20 cellular contexts compared by ENCODE assay signal in the genomic region with DNA sequence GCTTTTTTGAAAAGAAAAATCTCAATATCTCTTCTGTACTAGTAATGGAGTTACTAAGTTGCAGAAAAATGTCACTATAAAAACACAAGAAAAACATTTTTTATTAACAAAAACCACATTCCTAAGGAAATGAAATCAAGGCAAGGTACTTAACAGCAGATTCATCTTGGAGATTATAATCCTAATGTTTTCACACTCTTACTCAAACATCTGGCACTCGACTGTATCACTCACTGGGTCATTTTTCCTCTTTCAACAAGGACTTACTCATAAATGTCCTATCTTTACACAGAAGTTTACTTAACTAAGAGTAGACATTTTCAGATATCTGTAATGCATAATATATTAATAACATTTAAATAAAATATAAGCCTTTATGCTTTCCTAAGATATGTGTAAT.
"Had no signal": no experiment of that assay in that cellular context is flagged by ENCODE, and none has a peak within 500 bp of the region (broad histone marks: within the 10 kb centered on the region; RNA-seq: fewer than 3 reads in every experiment).

No MANE protein-coding gene starts in this region.

- ATAC-seq: activated T-cell treated with anti-CD3 and anti-CD28 coated beads, Interleukin-2, amount 50 U/mL, for 72 hours; heart right ventricle; left colon; stimulated activated naive B cell treated with anti-CD40 and anti-IgM and Interleukin-4, amounts not matched to agents 10 μg/mL and 1 μg/mL and 100 μg/mL, for 72 hours had no signal

- H3K4me3 ChIP-seq: esophagus muscularis mucosa, heart right ventricle, sigmoid colon, transverse colon, uterus had no signal

- H3K36me3 ChIP-seq: esophagus muscularis mucosa, heart right ventricle, sigmoid colon, transverse colon, uterus had no signal

- DNase-seq: activated CD4-positive, alpha-beta memory T cell treated with anti-CD3 and anti-CD28 coated beads, Interleukin-2, amount 10 ng/mL, durations not matched to agents 7 days and 5 days; activated CD4-positive, alpha-beta T cell treated with anti-CD3 and anti-CD28 coated beads, Interleukin-2, amount 10 ng/mL, durations not matched to agents 24 days and 14 days; activated effector memory CD4-positive, alpha-beta T cell treated with Interleukin-2 at 50 U/mL for 16 hours; activated naive CD4-positive, alpha-beta T cell treated with anti-CD3 and anti-CD28 coated beads, Interleukin-2, amount 10 ng/mL, durations not matched to agents 7 days and 5 days; activated T-cell treated with anti-CD3 and anti-CD28 coated beads, Interleukin-2, amount 50 U/mL, for 72 hours; central memory CD4-positive, alpha-beta T cell; effector memory CD4-positive, alpha-beta T cell; heart right ventricle; left colon; mesenchymal stem cell; naive B cell; retina; sigmoid colon; stimulated activated CD4-positive, alpha-beta T cell treated with anti-CD3 and anti-CD28 coated beads, Interleukin-2, amount 100 ng/mL, for 48 hours; stimulated activated CD8-positive, alpha-beta memory T cell treated with anti-CD3 and anti-CD28 coated beads, Interleukin-4, amount 100 ng/mL, for 48 hours; stimulated activated naive B cell treated with anti-CD40 and anti-IgM and Interleukin-4, amounts not matched to agents 10 μg/mL and 1 μg/mL and 100 μg/mL, for 72 hours; transverse colon; uterus had no signal

- H3K27ac ChIP-seq: esophagus muscularis mucosa, sigmoid colon, transverse colon, uterus had no signal

- H3K27me3 ChIP-seq: esophagus muscularis mucosa, heart right ventricle, sigmoid colon, transverse colon, uterus had no signal

- H3K9me3 ChIP-seq: esophagus muscularis mucosa, heart right ventricle, sigmoid colon, transverse colon, uterus had no signal

- H3K4me1 ChIP-seq: uterus had no signal

- FAIRE-seq: keratinocyte had no signal
